ENCODE assay signal across 8 cellular contexts in the genomic region with DNA sequence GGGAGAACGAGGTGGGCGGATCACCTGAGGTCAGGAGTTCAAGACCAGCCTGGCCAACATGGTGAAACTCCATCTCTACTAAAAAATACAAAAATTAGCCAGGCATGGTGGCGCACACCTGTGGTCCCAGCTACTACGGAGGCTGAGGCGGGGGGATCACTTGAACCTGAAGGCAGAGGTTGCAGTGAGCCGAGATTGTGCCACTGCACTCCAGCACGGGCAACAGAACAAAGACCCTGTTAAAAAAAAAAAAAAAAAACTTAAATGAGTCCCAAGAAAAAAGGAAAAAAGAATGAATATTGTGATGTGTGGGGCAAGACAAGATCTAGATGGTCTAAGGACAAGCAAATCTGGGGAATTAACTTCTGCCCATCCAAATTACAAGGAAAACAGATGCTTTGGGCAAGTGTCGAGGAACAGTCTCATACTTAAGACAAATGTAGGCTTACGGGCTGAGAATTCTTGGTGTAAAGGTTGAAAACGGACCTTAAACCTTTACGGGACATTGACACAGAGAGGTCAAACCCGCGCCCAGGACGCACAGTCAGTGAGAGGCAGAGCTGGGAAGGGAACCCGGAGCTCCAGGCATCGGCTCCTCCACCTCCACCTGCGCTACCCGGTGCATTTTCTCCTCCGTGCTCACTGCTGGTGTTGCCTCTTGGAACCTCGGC. TPM values are rescaled to one million over a fixed set of nuclear protein-coding genes. Genes with fewer than 3 reads are reported as not detected.
A peak's percentile ranks its signal among the peaks of the same experiment; 100 is the strongest.
DNase-seq lines count a peak whose midpoint lies in the region; ATAC-seq and TF ChIP-seq lines count a peak whose summit lies in the region.

No MANE protein-coding gene starts in this region.

- peaks cover 5% of the 10 kb centered on the region; the same call in 1 of the 2 replicates for H3K36me3 ChIP-seq in iPS DF 6.9 (ENCODE audit: control insufficient read depth, insufficient read depth, low read length)
- H3K36me3 ChIP-seq in stomach smooth muscle (ENCODE audit: control insufficient read depth in 2 of 2, insufficient read depth in 2 of 2, low read length in 2 of 2), result peaks cover 9 to 11% of the 10 kb centered on the region in 2 donors

- CTCF ChIA-PET in Calu3 (lab: Charles Lee), result interaction anchor here (0.5 to 0.6 kb wide), 2 partner anchors 58 to 280 kb away, joined by 3 read pairs; partner anchors contain the start of gene ZNF584
- CTCF ChIA-PET in WTC11 (lab: Charles Lee), result interaction anchor here (0.6 to 1.0 kb wide), 4 partner anchors 18 to 728 kb away, joined by 3 to 4 read pairs (median 3); no protein-coding TSS in a partner anchor

- TF ChIP-seq CTCF in Calu3 (IDR thresholded peaks at IDR 0.05; ENCODE audit: unreplicated experiment) (no peak), WTC11 (IDR thresholded peaks at IDR 0.05) (no peak)

- peak overlapping the region; percentile 51 to 60 for H3K9ac ChIP-seq in stomach smooth muscle (ENCODE audit: low read length in 2 of 2)

- H3K4me1 Mint-ChIP-seq in Calu3 (ENCODE audit: low read depth, unreplicated experiment) (peaks cover 14% of the 10 kb centered on the region), WTC11 (peaks cover 12% of the 10 kb centered on the region)

- peaks cover 33% of the 10 kb centered on the region for H3K36me3 Mint-ChIP-seq in Calu3 (ENCODE audit: insufficient read depth, unreplicated experiment)
- H3K36me3 Mint-ChIP-seq in WTC11, result no peaks in the 10 kb centered on the region

- H3K4me3 ChIP-seq in iPS DF 6.9 (ENCODE audit: low read length) (peak overlapping the region; percentile 23; the same call in 1 of the 2 replicates), stomach smooth muscle (ENCODE audit: low read length in 2 of 2) (peak overlapping the region; percentile 86 to 88)

- H3K27ac Mint-ChIP-seq in Calu3 (ENCODE audit: unreplicated experiment) (peak overlapping the region; percentile 52), WTC11 (no peak overlapping the region; the same call in 1 of the 2 replicates)

- H3K9me3 ChIP-seq in iPS DF 6.9 (ENCODE audit: control insufficient read depth, insufficient read depth, low read length) (no peaks in the 10 kb centered on the region), stomach smooth muscle (ENCODE audit: control insufficient read depth in 2 of 2, low read length in 2 of 2) (no peaks in the 10 kb centered on the region)

- intact Hi-C loops in Calu3 (cut with micrococcal nuclease; ENCODE audit: unreplicated experiment), result no loop called here

- peak; percentile 17 for ATAC-seq in HG02623 (IDR thresholded peaks at IDR 0.05; ENCODE audit: unreplicated experiment)
- ATAC-seq in WTC11, result no peak
- ATAC-seq in HG02884 (IDR thresholded peaks at IDR 0.05; ENCODE audit: unreplicated experiment), result no peak

- H3K27me3 ChIP-seq in iPS DF 6.9 (ENCODE audit: control insufficient read depth, insufficient read depth, low read length), result no peaks in the 10 kb centered on the region
- H3K27me3 ChIP-seq in stomach smooth muscle (ENCODE audit: control insufficient read depth in 1 of 2, insufficient read depth in 2 of 2, low read length in 2 of 2), result no peaks in the 10 kb centered on the region

- no CpG with 5 or more reads among the region's 20 CpGs for WGBS in iPS DF 6.9 (ENCODE audit: insufficient coverage, insufficient read length)

- H3K4me1 ChIP-seq in iPS DF 6.9 (ENCODE audit: control insufficient read depth, insufficient read depth, low read length), result no peaks in the 10 kb centered on the region
- H3K4me1 ChIP-seq in stomach smooth muscle (ENCODE audit: control insufficient read depth, insufficient read depth, low read length), result peaks cover 12% of the 10 kb centered on the region

- H3K4me3 Mint-ChIP-seq in Calu3 (ENCODE audit: low read depth, unreplicated experiment) (peak overlapping the region; percentile 80), WTC11 (peak overlapping the region; percentile 73)

- no peak overlapping the region for H3K27ac ChIP-seq in iPS DF 6.9 (ENCODE audit: low read length)
- peak overlapping the region; percentile 41 for H3K27ac ChIP-seq in stomach smooth muscle (ENCODE audit: low read length)

- POLR2A ChIA-PET in WTC11 (lab: Charles Lee), result interaction anchor here (1.4 kb wide), 1 partner anchor 53 kb away, joined by 4 read pairs; the partner anchor contains the start of gene ZBTB45

- H3K27me3 Mint-ChIP-seq in Calu3 (ENCODE audit: unreplicated experiment) (no peaks in the 10 kb centered on the region), WTC11 (ENCODE audit: low read depth) (peaks cover 28% of the 10 kb centered on the region)

- no peak for DNase-seq in Calu3
- no peak for DNase-seq in WTC11 (ENCODE audit: low spot score)
- no peak for DNase-seq in iPS DF 6.9 (ENCODE audit: low read depth, low spot score)
- no peak for DNase-seq in NOMO-1 treated with DMSO at 0.1 percent for 48 hours (lab: John Stamatoyannopoulos, UW; ENCODE audit: unreplicated experiment)
- no peak for DNase-seq in NCI-H2171 (lab: John Stamatoyannopoulos, UW)

- no TSS peak for BruUV-seq in Calu3 (replicated peaks; lab: Mats Ljungman, UMichigan)

- H3K9me3 Mint-ChIP-seq in Calu3 (ENCODE audit: low read depth, unreplicated experiment) (no peaks in the 10 kb centered on the region), WTC11 (no peaks in the 10 kb centered on the region)

TF ChIP-seq in WTC11, 78 proteins besides CTCF, POLR2A, EP300 and RAD21:
- TF ChIP-seq JAZF1 (CRISPR knock-in tag; IDR thresholded peaks at IDR 0.05) (no peak), GTF2I (CRISPR knock-in tag; conservative IDR thresholded peaks at IDR 0.05) (0 out of 2 replicates have a peak, but pooled peaks have one; percentile 86)

RNA-seq across cellular contexts. Expression of gene ZNF324, which starts 0.7 kb away (rescaled TPM):
- total RNA-seq in Calu3 (2022), result 16.9 and 18.2 TPM in 2 replicates
- total RNA-seq in WTC11 (2021), result 5.1 to 5.9 TPM (median 5.7 TPM) in 3 replicates

RNA-seq across cellular contexts. Expression of gene ZNF446, which starts 9.9 kb away (rescaled TPM):
- total RNA-seq in Calu3 (2022) (12.7 and 13.9 TPM in 2 replicates), WTC11 (2021) (5.0 to 6.5 TPM (median 6.0 TPM) in 3 replicates)

RNA-seq across cellular contexts. Expression of gene ZNF324B, which starts 14.8 kb away (rescaled TPM):
- 12.0 and 13.7 TPM in 2 replicates for total RNA-seq in Calu3 (2022)
- total RNA-seq in WTC11 (2021), result 3.3 to 4.0 TPM (median 3.4 TPM) in 3 replicates

RNA-seq across cellular contexts. Expression of gene ZNF132, which starts 26.3 kb away (rescaled TPM):
- total RNA-seq in Calu3 (2022) (not detected in 2 replicates), WTC11 (2021) (2.3 to 2.7 TPM (median 2.6 TPM) in 3 replicates)

RNA-seq across cellular contexts. Expression of gene SLC27A5, which starts 45.6 kb away (rescaled TPM):
- total RNA-seq in Calu3 (2022), result 3.7 and 5.8 TPM in 2 replicates
- 18.8 to 22.0 TPM (median 21.9 TPM) in 3 replicates for total RNA-seq in WTC11 (2021)
